Comparison of ENCODE assay signal across 2 cellular contexts in the genomic region with DNA sequence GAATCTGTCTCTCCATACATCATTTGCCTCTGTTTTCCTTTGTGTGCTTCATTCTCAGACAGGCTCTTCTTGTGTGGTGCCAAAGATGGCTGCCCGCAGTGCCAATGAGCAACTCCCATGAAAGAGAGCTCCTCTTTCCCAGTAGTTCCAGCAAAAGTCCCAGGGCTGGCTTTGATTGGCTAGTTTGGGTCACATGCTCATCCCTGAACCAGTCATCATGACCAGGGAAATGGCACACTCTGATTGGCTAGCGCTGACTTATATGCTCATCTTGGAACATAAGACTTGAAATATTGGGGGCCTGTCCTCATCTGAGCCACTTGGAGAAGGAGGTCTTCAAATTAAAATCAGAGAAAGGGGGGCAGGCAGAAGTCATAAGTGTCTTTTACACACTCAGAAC.
TF ChIP-seq lines count a peak whose summit lies in the region.

No MANE protein-coding gene starts in this region.

TF ChIP-seq in A549, 52 proteins besides CTCF, POLR2A, EP300 and RAD21 (continued from another document):
- no peak for TF ChIP-seq REST (IDR thresholded peaks at IDR 0.05)
- TF ChIP-seq, protein P1, sequence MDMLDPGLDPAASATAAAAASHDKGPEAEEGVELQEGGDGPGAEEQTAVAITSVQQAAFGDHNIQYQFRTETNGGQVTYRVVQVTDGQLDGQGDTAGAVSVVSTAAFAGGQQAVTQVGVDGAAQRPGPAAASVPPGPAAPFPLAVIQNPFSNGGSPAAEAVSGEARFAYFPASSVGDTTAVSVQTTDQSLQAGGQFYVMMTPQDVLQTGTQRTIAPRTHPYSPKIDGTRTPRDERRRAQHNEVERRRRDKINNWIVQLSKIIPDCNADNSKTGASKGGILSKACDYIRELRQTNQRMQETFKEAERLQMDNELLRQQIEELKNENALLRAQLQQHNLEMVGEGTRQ (IDR thresholded peaks at IDR 0.05): peak; percentile 35; the same call in 1 of the 2 replicates
- no peak for TF ChIP-seq GATA3 (IDR thresholded peaks at IDR 0.05; ENCODE audit: borderline replicate concordance)

TF ChIP-seq in K562, 482 proteins besides CTCF, POLR2A, EP300 and RAD21 (continued from another document):
- TF ChIP-seq NFYB (IDR thresholded peaks at IDR 0.05; ENCODE audit: extremely low read depth, insufficient read length): peak; percentile 64
